In genomic region chr20:16260911-16261310, GRCh38 we compare ENCODE assay signal across 29 cellular contexts.
A peak's percentile ranks its signal among the peaks of the same experiment; 100 is the strongest.
DNase-seq lines count a peak whose midpoint lies in the region; ATAC-seq, FAIRE-seq and TF ChIP-seq lines count a peak whose summit lies in the region.
"Had no signal": no experiment of that assay in that cellular context is flagged by ENCODE, and none has a peak within 500 bp of the region (broad histone marks: within the 10 kb centered on the region; RNA-seq: fewer than 3 reads in every experiment).

No MANE protein-coding gene starts in this region.

- no peak for FAIRE-seq in GM19239 (lab: Jason Lieb, UNC)
- FAIRE-seq: frontal cortex, GM12878 had no signal

- H3K36me3 ChIP-seq in MG63 = no peaks in the 10 kb centered on the region
- H3K36me3 ChIP-seq: HAP-1, left ventricle myocardium inferior had no signal

- no peaks in the 10 kb centered on the region for H3K27me3 ChIP-seq in MG63

- H3K4me3 ChIP-seq in MG63 = no peak overlapping the region
- H3K4me3 ChIP-seq in choroid plexus epithelial cell (ENCODE audit: low read depth, low read length) = no peak overlapping the region
- H3K4me3 ChIP-seq in skeletal muscle cell (ENCODE audit: low read depth, low read length) = no peak overlapping the region
- H3K4me3 ChIP-seq: GM12878, HAP-1, left ventricle myocardium inferior, SK-N-MC, smooth muscle cell had no signal

- H3K9me3 ChIP-seq in MG63 = no peaks in the 10 kb centered on the region
- H3K9me3 ChIP-seq: HAP-1 had no signal

- no peak for ATAC-seq in GM18858 (IDR thresholded peaks at IDR 0.05; ENCODE audit: unreplicated experiment)
- ATAC-seq: activated CD8-positive, alpha-beta memory T cell treated with anti-CD3 and anti-CD28 coated beads, Interleukin-2, amount 10 ng/mL, durations not matched to agents 7 days and 5 days; GM12878; naive thymus-derived CD8-positive, alpha-beta T cell; stimulated activated memory B cell treated with anti-CD40 and anti-IgM and Interleukin-4, amounts not matched to agents 10 μg/mL and 1 μg/mL and 100 μg/mL, for 72 hours had no signal

- DNase-seq in EH (ENCODE audit: low read depth) (peak; percentile 59), MG63 (peak; percentile 49), choroid plexus epithelial cell (ENCODE audit: low read depth) (peak; percentile 81), skeletal muscle cell (ENCODE audit: low read depth) (peak; percentile 5), GM19239 (ENCODE audit: insufficient read length, low spot score) (no peak), D341Med (ENCODE audit: low spot score) (no peak)
- DNase-seq: activated CD4-positive, alpha-beta T cell treated with anti-CD3 and anti-CD28 coated beads, Interleukin-2, amount 50 U/mL, for 1 hour; activated CD8-positive, alpha-beta memory T cell treated with anti-CD3 and anti-CD28 coated beads, Interleukin-2, amount 10 ng/mL, durations not matched to agents 7 days and 5 days; activated naive CD4-positive, alpha-beta T cell treated with anti-CD3 and anti-CD28 coated beads for 36 hours; AML-193; amygdala; CD8-positive, alpha-beta memory T cell; hypothalamus; left ventricle myocardium inferior; naive thymus-derived CD8-positive, alpha-beta T cell; NCI-H1092; NCI-H2029; NCI-H2227 treated with DMSO at 0.1 percent for 48 hours; NCI-H69; retina; RPMI8226; stimulated activated CD4-positive, alpha-beta T cell treated with anti-CD3 and anti-CD28 coated beads, Interleukin-4, amount 100 ng/mL, for 1 hour had no signal

- TF ChIP-seq CTCF in choroid plexus epithelial cell (conservative IDR thresholded peaks at IDR 0.05; ENCODE audit: low read depth, low read length) = no peak

Comparison
In these comparisons a context has a peak if more than half of its experiments do, and no peak if none do; other contexts are left out.
1. DNase-seq: peak in EH (single experiment), MG63 (single experiment), choroid plexus epithelial cell (single experiment) and skeletal muscle cell (single experiment); none in GM19239 (single experiment) and D341Med (single experiment).